ENCODE assay signal across 8 cellular contexts in the genomic region with DNA sequence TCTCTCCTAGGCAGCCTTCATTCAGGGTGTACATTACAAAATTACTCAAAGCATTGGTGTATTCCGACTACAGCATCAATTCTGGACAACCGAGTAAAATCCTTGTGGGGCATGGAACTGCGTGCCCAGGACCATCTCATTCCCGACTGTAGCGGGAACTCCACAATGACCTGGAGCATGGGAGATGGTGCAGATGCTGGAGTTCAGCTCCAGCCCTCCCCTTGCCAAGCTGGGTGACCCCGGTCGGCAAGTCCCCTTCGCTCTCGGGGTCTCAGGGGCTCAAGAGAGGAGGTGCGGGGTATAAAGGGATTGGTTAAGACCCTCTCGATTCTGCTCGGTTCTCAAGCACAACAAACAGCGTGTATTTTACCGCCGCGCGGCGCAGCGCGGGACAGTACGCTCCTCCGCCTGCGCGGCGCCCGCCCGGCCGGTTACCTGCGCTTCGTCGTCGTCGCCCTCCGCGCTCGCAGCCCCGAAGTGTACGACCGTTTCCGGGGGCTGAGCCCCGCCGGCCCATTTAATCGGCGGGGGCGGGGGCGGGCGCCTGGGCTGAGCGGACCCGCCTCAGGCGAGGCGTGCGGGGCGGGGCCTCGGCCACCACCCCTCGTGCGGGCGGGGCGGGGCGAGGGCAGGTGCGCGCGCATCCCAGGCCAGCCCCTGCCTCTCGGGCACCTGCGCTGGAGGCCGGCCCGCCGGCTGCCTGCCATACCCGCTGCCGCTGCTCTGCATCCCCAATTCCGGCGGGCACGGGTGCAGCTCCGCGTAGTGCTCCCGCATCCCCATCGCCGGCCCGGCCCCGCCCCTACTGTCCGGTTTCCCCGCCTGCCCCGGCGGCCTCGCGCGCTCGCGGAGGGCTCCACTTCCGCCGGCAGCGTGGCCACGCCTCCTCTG. TPM values are rescaled to one million over a fixed set of nuclear protein-coding genes. Genes with fewer than 3 reads are reported as not detected.
DNase-seq lines count a peak whose midpoint lies in the region; ATAC-seq and TF ChIP-seq lines count a peak whose summit lies in the region.

A gene (minus strand): TSS at position 493 of the 891 bp plus-strand sequence. CDS start 691 bp downstream, outside the sequence.

- no peak within 1 kb of the TSS for H2AFZ ChIP-seq in OCI-LY1 (ENCODE audit: low read length)

- peak; percentile 72 for ATAC-seq in CD4-positive, alpha-beta T cell (ENCODE audit: poor library complexity)
- ATAC-seq in GM19372 (IDR thresholded peaks at IDR 0.05; ENCODE audit: low read depth, unreplicated experiment), result peak; percentile 55
- peak; percentile 31 for ATAC-seq in HG03520 (IDR thresholded peaks at IDR 0.05; ENCODE audit: unreplicated experiment)
- ATAC-seq in esophagus mucosa, result peak; percentile 80
- peak; percentile 63 to 80 (median 68) for ATAC-seq in natural killer cell
- ATAC-seq in stimulated activated naive CD8-positive, alpha-beta T cell treated with anti-CD3 and anti-CD28 coated beads, Interleukin-15, Interleukin-2, amounts not matched to agents 100 U/mL and 50 U/mL, for 24 hours, result peak; percentile 54

- H3K27ac Mint-ChIP-seq in CD4-positive, alpha-beta T cell, result peak within 1 kb of the TSS; percentile 86
- H3K27ac Mint-ChIP-seq in natural killer cell, result peak within 1 kb of the TSS; percentile 90 to 93

- no peaks in the 10 kb centered on the region for H3K9me3 Mint-ChIP-seq in CD4-positive, alpha-beta T cell
- H3K9me3 Mint-ChIP-seq in natural killer cell, result no peaks in the 10 kb centered on the region

- no peaks in the 10 kb centered on the region for H3K9me3 ChIP-seq in CD4-positive, alpha-beta T cell (ENCODE audit: control insufficient read depth, low read length)
- no peaks in the 10 kb centered on the region for H3K9me3 ChIP-seq in OCI-LY1 (ENCODE audit: low read length)

- CTCF ChIA-PET in CD4-positive, alpha-beta T cell (lab: Charles Lee), result interaction anchor here (0.5 kb wide), 1 partner anchor 22 kb away, joined by 4 read pairs; no protein-coding TSS in a partner anchor

- no peak for TF ChIP-seq CTCF in CD4-positive, alpha-beta T cell (IDR thresholded peaks at IDR 0.05)
- TF ChIP-seq CTCF in OCI-LY1 (IDR thresholded peaks at IDR 0.05; ENCODE audit: low read length) (no peak), natural killer cell (IDR thresholded peaks at IDR 0.05) (peak; percentile 11)

- H3K4me1 Mint-ChIP-seq in CD4-positive, alpha-beta T cell (ENCODE audit: low read depth), result peaks cover 44% of the 10 kb centered on the region
- peaks cover 26 to 56% of the 10 kb centered on the region in 2 donors for H3K4me1 Mint-ChIP-seq in natural killer cell

- H4K20me1 ChIP-seq in OCI-LY1 (ENCODE audit: insufficient read depth, low read length), result no peaks in the 10 kb centered on the region

- H3K9me2 ChIP-seq in OCI-LY1 (ENCODE audit: low read depth, low read length), result no peaks in the 10 kb centered on the region

- no peaks in the 10 kb centered on the region for H3K27me3 Mint-ChIP-seq in CD4-positive, alpha-beta T cell
- H3K27me3 Mint-ChIP-seq in natural killer cell (ENCODE audit: low read depth in 2 of 2), result no peaks in the 10 kb centered on the region

- peak within 1 kb of the TSS; percentile 91 for H3K4me3 Mint-ChIP-seq in CD4-positive, alpha-beta T cell
- H3K4me3 Mint-ChIP-seq in natural killer cell, result peak within 1 kb of the TSS; percentile 87

- peak; percentile 62 to 83 (median 76) for DNase-seq in CD4-positive, alpha-beta T cell
- DNase-seq in activated T-cell treated with anti-CD3 and anti-CD28 coated beads for 48 hours (ENCODE audit: low read depth) (peak; percentile 81), natural killer cell (no peak)
- DNase-seq in stimulated activated naive CD8-positive, alpha-beta T cell treated with anti-CD3 and anti-CD28 coated beads, Interleukin-15, Interleukin-2, amounts not matched to agents 100 U/mL and 50 U/mL, for 24 hours, result peak; percentile 82

- peak within 1 kb of the TSS; percentile 95 for H3K9ac ChIP-seq in OCI-LY1 (ENCODE audit: low read length)

- POLR2A ChIA-PET in CD4-positive, alpha-beta T cell (lab: Charles Lee), result interaction anchor here (0.7 to 1.9 kb wide), 4 partner anchors 148 to 620 kb away, joined by 3 to 8 read pairs (median 4); a partner anchor contains a TSS

- peaks cover 28% of the 10 kb centered on the region for H3K4me1 ChIP-seq in OCI-LY1 (ENCODE audit: insufficient read depth, low read length, severe bottlenecking)

- peak within 1 kb of the TSS; percentile 81 for H3K27ac ChIP-seq in CD4-positive, alpha-beta T cell (ENCODE audit: low read depth, low read length)
- peak within 1 kb of the TSS; percentile 87 for H3K27ac ChIP-seq in OCI-LY1 (ENCODE audit: low read depth, low read length, poor library complexity, severe bottlenecking)

- H3K4me3 ChIP-seq in OCI-LY1 (ENCODE audit: low read depth, low read length, poor library complexity, severe bottlenecking), result peak within 1 kb of the TSS; percentile 98

- peaks cover 17% of the 10 kb centered on the region for H3K79me2 ChIP-seq in OCI-LY1 (ENCODE audit: insufficient read depth, low read length)

- intact Hi-C loops in CD4-positive, alpha-beta T cell (cut with DNase I, micrococcal nuclease), result no loop called here
- intact Hi-C loops in natural killer cell (cut with micrococcal nuclease), result no loop called here

- H3K27me3 ChIP-seq in CD4-positive, alpha-beta T cell (ENCODE audit: control insufficient read depth, insufficient read depth, low read length), result no peaks in the 10 kb centered on the region
- no peaks in the 10 kb centered on the region for H3K27me3 ChIP-seq in OCI-LY1 (ENCODE audit: insufficient read depth, low read length)

- peaks cover 32% of the 10 kb centered on the region for H3K36me3 Mint-ChIP-seq in CD4-positive, alpha-beta T cell (ENCODE audit: low read depth)
- no peaks in the 10 kb centered on the region for H3K36me3 Mint-ChIP-seq in natural killer cell

- H3K4me2 ChIP-seq in OCI-LY1 (ENCODE audit: low read length), result peak within 1 kb of the TSS; percentile 97

- H3K36me3 ChIP-seq in OCI-LY1 (ENCODE audit: insufficient read depth, low read length), result peaks cover 10% of the 10 kb centered on the region; the same call in 1 of the 2 replicates

- H3F3A ChIP-seq in OCI-LY1 (ENCODE audit: insufficient read depth, low read length), result no peaks in the 10 kb centered on the region

RNA-seq across cellular contexts. Expression of the gene that starts here (rescaled TPM):
- 10 to 100 TPM; 17.4 to 20.3 TPM for total RNA-seq in CD4-positive, alpha-beta T cell
- total RNA-seq in esophagus mucosa (75.4 TPM), natural killer cell (100 to 1,000 TPM; 184 to 220 (median 197) TPM)
